8 cellular contexts compared by ENCODE assay signal in the genomic region with DNA sequence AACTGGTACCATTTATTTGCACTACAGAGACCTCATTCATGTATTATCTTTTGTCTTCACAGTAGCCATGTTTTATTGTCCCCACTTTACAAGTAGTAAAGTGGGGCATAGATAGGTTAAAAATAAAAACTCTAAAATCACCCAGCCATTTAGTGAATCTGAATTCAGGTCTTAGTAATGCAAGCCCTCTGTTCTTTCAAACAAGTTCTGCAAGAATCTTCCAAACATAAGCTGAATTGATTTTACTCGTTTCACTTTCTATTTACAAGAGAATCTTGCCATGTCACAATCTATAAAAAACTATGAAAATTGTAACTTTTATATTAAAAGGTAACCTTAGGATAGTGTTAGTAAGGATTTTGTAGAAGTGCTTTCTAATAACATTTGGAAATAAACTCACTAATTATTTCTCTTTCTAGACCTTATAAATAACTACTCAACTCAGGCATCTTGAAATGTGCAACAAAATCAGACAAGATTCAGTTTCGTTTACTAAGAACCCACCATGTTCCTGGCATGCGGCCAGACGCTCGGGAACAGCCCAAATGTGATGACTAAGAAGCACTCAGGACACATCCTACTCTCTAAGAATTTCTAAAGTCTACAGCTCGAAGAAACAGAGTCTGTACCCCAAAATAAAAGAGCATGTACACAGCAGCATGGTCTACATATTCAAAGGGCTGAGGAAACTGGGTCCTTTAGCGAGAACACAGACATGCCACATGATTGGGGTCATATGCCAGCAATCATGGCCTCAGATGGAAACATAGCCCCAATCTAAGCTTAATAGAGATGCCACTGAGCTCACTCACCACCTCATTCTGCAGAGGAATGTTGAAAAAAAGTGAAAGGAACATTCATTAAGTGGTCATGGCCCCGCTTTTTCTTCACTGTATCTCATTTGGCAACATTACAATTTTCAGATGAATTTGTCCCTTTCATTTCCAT.
DNase-seq lines count a peak whose midpoint lies in the region; ATAC-seq and TF ChIP-seq lines count a peak whose summit lies in the region.

No MANE protein-coding gene starts in this region.

- H3K4me1 ChIP-seq in BE2C, result no peaks in the 10 kb centered on the region

- ATAC-seq in GM19467 (IDR thresholded peaks at IDR 0.05; ENCODE audit: unreplicated experiment) (peak; percentile 78), HG03558 (IDR thresholded peaks at IDR 0.05; ENCODE audit: extremely low read depth, unreplicated experiment) (peak; percentile 93)

- H3K36me3 ChIP-seq in BE2C, result no peaks in the 10 kb centered on the region

- DNase-seq in BE2C (peak; percentile 12), NCI-H2196 treated with DMSO at 0.1 percent for 48 hours (lab: John Stamatoyannopoulos, UW; ENCODE audit: unreplicated experiment) (no peak), RKO (ENCODE audit: low spot score) (no peak)
- peak; percentile 70 to 81 for DNase-seq in activated CD4-positive, alpha-beta T cell treated with anti-CD3 and anti-CD28 coated beads, Interleukin-2, amount 50 U/mL, for 24 hours (ENCODE audit: low read depth in 1 of 2, low spot score in 1 of 2)
- DNase-seq in effector CD4-positive, alpha-beta T cell, result peak; percentile 28
- DNase-seq in stimulated activated CD4-positive, alpha-beta T cell treated with anti-CD3 and anti-CD28 coated beads, Interleukin-1b, Interleukin-23, amount 100 ng/mL, for 24 hours (ENCODE audit: low read depth in 4 of 4, low spot score in 1 of 4), result peak; percentile 65 to 79 (median 68)

- no peaks in the 10 kb centered on the region for H3K9me3 ChIP-seq in BE2C

- no peak for TF ChIP-seq CTCF in BE2C (IDR thresholded peaks at IDR 0.05; ENCODE audit: low read depth, low read length)

- no peak overlapping the region for H3K4me3 ChIP-seq in BE2C (ENCODE audit: low read depth, low read length)

- H3K27me3 ChIP-seq in BE2C, result no peaks in the 10 kb centered on the region

Comparison
In these comparisons a context has a peak if more than half of its experiments do, and no peak if none do; other contexts are left out.
1. DNase-seq: peak in BE2C (single experiment), activated CD4-positive, alpha-beta T cell treated with anti-CD3 and anti-CD28 coated beads, Interleukin-2, amount 50 U/mL, for 24 hours (2 of 2), effector CD4-positive, alpha-beta T cell (single experiment) and stimulated activated CD4-positive, alpha-beta T cell treated with anti-CD3 and anti-CD28 coated beads, Interleukin-1b, Interleukin-23, amount 100 ng/mL, for 24 hours (4 of 4); none in NCI-H2196 treated with DMSO at 0.1 percent for 48 hours (single experiment) and RKO (single experiment).